In the genomic region with DNA sequence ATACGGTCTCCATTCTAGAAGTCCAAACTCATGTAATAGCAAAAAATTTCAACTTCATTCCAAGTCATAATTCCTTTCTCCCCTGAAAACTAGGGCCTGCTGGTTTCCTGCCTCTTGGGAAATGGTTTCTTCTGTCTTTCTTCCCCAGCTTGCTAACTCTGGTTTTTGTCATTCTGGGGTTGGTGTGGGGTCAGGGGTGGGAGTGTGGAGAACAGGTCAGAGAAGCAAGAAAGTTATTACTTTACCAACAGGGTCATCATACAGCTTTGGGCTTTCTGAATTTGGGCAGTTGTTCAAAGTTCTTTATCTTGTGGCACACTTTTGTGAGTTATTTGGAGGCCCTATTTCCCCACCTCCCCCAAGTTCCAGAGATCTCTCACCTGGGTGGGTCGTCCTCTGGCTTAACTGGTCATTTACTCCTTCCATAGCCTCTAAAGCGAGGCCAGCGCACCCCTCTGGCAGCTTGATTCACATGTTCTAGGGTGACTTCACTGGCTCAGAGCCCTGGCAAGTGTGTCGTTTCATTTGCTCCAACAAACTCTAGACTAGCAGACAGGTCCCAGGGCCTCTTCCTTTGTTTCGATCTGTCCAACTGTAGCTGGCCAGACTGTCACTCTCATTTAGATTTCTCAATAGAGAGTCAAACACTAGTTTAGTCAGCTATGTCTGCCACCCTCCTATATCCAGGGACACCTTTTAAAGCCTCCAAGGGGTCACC, we compare ENCODE assay signal across 2 cellular contexts.
TF ChIP-seq lines count a peak whose summit lies in the region.

No MANE protein-coding gene starts in this region.

TF ChIP-seq in liver, 16 proteins besides CTCF, POLR2A, EP300 and RAD21:
- TF ChIP-seq GABPA (IDR thresholded peaks at IDR 0.05 in 1 of 2, conservative IDR thresholded peaks at IDR 0.05 in 1 of 2) (no peak), JUND (IDR thresholded peaks at IDR 0.05) (no peak), SP1 (IDR thresholded peaks at IDR 0.05) (no peak), NR2F2 (IDR thresholded peaks at IDR 0.05) (peak; percentile 39), EGR1 (IDR thresholded peaks at IDR 0.05; ENCODE audit: low read depth in 2 of 2) (no peak), RXRA (IDR thresholded peaks at IDR 0.05) (no peak)
- TF ChIP-seq, protein P1, sequence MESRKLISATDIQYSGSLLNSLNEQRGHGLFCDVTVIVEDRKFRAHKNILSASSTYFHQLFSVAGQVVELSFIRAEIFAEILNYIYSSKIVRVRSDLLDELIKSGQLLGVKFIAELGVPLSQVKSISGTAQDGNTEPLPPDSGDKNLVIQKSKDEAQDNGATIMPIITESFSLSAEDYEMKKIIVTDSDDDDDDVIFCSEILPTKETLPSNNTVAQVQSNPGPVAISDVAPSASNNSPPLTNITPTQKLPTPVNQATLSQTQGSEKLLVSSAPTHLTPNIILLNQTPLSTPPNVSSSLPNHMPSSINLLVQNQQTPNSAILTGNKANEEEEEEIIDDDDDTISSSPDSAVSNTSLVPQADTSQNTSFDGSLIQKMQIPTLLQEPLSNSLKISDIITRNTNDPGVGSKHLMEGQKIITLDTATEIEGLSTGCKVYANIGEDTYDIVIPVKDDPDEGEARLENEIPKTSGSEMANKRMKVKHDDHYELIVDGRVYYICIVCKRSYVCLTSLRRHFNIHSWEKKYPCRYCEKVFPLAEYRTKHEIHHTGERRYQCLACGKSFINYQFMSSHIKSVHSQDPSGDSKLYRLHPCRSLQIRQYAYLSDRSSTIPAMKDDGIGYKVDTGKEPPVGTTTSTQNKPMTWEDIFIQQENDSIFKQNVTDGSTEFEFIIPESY (IDR thresholded peaks at IDR 0.05) = no peak

TF ChIP-seq in HepG2, 621 proteins besides CTCF, POLR2A, EP300 and RAD21:
- TF ChIP-seq HNRNPLL (IDR thresholded peaks at IDR 0.05; ENCODE audit: low read depth, low read length, poor library complexity, severe bottlenecking) (no peak), ELF4 (CRISPR knock-in tag; IDR thresholded peaks at IDR 0.05; ENCODE audit: borderline replicate concordance) (no peak), ZNF282 (IDR thresholded peaks at IDR 0.05; ENCODE audit: partially characterized antibody) (no peak), MEF2D (CRISPR knock-in tag; IDR thresholded peaks at IDR 0.05) (no peak), ZNF780A (CRISPR knock-in tag; IDR thresholded peaks at IDR 0.05) (no peak), BCL6 (CRISPR knock-in tag; IDR thresholded peaks at IDR 0.05) (no peak), ZNF382 (CRISPR knock-in tag; IDR thresholded peaks at IDR 0.05; ENCODE audit: borderline replicate concordance) (no peak), KLF13 (CRISPR knock-in tag; IDR thresholded peaks at IDR 0.05) (no peak), ZNF546 (CRISPR knock-in tag; conservative IDR thresholded peaks at IDR 0.05) (no peak), HDAC1 (CRISPR knock-in tag; IDR thresholded peaks at IDR 0.05) (no peak), ZNF562 (CRISPR knock-in tag; IDR thresholded peaks at IDR 0.05; ENCODE audit: borderline replicate concordance) (no peak)
- TF ChIP-seq, protein P2, sequence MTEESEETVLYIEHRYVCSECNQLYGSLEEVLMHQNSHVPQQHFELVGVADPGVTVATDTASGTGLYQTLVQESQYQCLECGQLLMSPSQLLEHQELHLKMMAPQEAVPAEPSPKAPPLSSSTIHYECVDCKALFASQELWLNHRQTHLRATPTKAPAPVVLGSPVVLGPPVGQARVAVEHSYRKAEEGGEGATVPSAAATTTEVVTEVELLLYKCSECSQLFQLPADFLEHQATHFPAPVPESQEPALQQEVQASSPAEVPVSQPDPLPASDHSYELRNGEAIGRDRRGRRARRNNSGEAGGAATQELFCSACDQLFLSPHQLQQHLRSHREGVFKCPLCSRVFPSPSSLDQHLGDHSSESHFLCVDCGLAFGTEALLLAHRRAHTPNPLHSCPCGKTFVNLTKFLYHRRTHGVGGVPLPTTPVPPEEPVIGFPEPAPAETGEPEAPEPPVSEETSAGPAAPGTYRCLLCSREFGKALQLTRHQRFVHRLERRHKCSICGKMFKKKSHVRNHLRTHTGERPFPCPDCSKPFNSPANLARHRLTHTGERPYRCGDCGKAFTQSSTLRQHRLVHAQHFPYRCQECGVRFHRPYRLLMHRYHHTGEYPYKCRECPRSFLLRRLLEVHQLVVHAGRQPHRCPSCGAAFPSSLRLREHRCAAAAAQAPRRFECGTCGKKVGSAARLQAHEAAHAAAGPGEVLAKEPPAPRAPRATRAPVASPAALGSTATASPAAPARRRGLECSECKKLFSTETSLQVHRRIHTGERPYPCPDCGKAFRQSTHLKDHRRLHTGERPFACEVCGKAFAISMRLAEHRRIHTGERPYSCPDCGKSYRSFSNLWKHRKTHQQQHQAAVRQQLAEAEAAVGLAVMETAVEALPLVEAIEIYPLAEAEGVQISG (CRISPR knock-in tag; IDR thresholded peaks at IDR 0.05) = no peak
- TF ChIP-seq, protein P3, sequence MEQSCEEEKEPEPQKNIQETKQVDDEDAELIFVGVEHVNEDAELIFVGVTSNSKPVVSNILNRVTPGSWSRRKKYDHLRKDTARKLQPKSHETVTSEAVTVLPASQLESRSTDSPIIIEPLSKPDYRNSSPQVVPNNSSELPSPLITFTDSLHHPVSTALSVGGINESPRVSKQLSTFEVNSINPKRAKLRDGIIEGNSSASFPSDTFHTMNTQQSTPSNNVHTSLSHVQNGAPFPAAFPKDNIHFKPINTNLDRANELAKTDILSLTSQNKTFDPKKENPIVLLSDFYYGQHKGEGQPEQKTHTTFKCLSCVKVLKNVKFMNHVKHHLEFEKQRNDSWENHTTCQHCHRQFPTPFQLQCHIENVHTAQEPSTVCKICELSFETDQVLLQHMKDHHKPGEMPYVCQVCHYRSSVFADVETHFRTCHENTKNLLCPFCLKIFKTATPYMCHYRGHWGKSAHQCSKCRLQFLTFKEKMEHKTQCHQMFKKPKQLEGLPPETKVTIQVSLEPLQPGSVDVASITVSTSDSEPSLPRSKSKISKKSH (CRISPR knock-in tag; IDR thresholded peaks at IDR 0.05; ENCODE audit: borderline replicate concordance) = no peak
- TF ChIP-seq, protein P4, sequence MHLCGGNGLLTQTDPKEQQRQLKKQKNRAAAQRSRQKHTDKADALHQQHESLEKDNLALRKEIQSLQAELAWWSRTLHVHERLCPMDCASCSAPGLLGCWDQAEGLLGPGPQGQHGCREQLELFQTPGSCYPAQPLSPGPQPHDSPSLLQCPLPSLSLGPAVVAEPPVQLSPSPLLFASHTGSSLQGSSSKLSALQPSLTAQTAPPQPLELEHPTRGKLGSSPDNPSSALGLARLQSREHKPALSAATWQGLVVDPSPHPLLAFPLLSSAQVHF (CRISPR knock-in tag; IDR thresholded peaks at IDR 0.05) = no peak
- TF ChIP-seq, protein P5, sequence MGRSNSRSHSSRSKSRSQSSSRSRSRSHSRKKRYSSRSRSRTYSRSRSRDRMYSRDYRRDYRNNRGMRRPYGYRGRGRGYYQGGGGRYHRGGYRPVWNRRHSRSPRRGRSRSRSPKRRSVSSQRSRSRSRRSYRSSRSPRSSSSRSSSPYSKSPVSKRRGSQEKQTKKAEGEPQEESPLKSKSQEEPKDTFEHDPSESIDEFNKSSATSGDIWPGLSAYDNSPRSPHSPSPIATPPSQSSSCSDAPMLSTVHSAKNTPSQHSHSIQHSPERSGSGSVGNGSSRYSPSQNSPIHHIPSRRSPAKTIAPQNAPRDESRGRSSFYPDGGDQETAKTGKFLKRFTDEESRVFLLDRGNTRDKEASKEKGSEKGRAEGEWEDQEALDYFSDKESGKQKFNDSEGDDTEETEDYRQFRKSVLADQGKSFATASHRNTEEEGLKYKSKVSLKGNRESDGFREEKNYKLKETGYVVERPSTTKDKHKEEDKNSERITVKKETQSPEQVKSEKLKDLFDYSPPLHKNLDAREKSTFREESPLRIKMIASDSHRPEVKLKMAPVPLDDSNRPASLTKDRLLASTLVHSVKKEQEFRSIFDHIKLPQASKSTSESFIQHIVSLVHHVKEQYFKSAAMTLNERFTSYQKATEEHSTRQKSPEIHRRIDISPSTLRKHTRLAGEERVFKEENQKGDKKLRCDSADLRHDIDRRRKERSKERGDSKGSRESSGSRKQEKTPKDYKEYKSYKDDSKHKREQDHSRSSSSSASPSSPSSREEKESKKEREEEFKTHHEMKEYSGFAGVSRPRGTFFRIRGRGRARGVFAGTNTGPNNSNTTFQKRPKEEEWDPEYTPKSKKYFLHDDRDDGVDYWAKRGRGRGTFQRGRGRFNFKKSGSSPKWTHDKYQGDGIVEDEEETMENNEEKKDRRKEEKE (IDR thresholded peaks at IDR 0.05) = no peak
